ENCODE assay signal across 25 cellular contexts in the genomic region with DNA sequence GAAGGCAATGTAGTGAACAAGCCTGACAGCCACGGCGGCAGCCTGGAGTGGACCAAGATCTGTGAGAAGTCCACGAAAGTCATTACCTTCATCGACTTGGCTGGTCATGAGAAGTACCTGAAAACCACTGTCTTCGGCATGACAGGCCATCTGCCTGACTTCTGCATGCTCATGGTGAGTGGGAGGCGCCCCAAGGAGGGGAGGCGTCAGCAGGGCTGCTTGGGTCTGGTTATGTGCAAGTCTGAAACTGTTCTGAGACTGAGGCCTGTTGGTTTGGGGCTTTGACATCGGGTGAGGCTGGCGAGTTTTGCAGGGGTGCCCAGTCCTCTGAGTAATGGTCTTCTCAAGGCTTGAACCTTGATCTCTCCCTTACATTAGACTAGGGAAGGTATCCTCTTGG. TPM values are rescaled to one million over a fixed set of nuclear protein-coding genes. Genes with fewer than 3 reads are reported as not detected.
DNase-seq lines count a peak whose midpoint lies in the region; ATAC-seq and TF ChIP-seq lines count a peak whose summit lies in the region.
"Had no signal": no experiment of that assay in that cellular context is flagged by ENCODE, and none has a peak within 500 bp of the region (broad histone marks: within the 10 kb centered on the region; RNA-seq: fewer than 3 reads in every experiment).

No MANE protein-coding gene starts in this region.

- no peak overlapping the region for H3K4me3 Mint-ChIP-seq in activated naive CD4-positive, alpha-beta T cell treated with anti-CD3 and anti-CD28 coated beads for 36 hours
- peak overlapping the region; percentile 57 for H3K4me3 Mint-ChIP-seq in endothelial cell (ENCODE audit: unreplicated experiment)
- H3K4me3 Mint-ChIP-seq in stimulated activated effector memory CD8-positive, alpha-beta T cell treated with anti-CD3 and anti-CD28 coated beads, Interleukin-12 subunit alpha, Interleukin-12 subunit beta, amount 100 ng/mL, for 72 hours = no peak overlapping the region
- H3K4me3 Mint-ChIP-seq: naive thymus-derived CD8-positive, alpha-beta T cell; T-helper 1 cell treated with Interleukin-12 subunit alpha and Interleukin-12 subunit beta and Interleukin-4 antibody, amounts not matched to agents 30 μg/mL and 1 μg/mL, for 36 hours had no signal

- peak overlapping the region; percentile 48 for H3K27ac ChIP-seq in RWPE2 (ENCODE audit: poor library complexity, severe bottlenecking)
- H3K27ac ChIP-seq: BLaER1 treated with 17β-estradiol and CSF1 and Interleukin-3, amounts not matched to agents 10 nM and 100 nM; SJSA1; vagina; WERI-Rb-1 had no signal

- peaks cover 64% of the 10 kb centered on the region for H3K36me3 ChIP-seq in RWPE2 (ENCODE audit: low read depth)

- H3K27me3 Mint-ChIP-seq in activated naive CD4-positive, alpha-beta T cell treated with anti-CD3 and anti-CD28 coated beads for 36 hours (ENCODE audit: low read depth) = no peaks in the 10 kb centered on the region
- peaks cover 14% of the 10 kb centered on the region for H3K27me3 Mint-ChIP-seq in endothelial cell (ENCODE audit: unreplicated experiment)
- H3K27me3 Mint-ChIP-seq: naive thymus-derived CD8-positive, alpha-beta T cell had no signal

- CTCF ChIA-PET in activated naive CD4-positive, alpha-beta T cell treated with anti-CD3 and anti-CD28 coated beads for 36 hours (lab: Charles Lee) = no interaction called here

- peaks cover 11% of the 10 kb centered on the region for H3K4me1 ChIP-seq in RWPE2 (ENCODE audit: insufficient read depth, poor library complexity, severe bottlenecking)

- no peaks in the 10 kb centered on the region for H3K27me3 ChIP-seq in RWPE2 (ENCODE audit: insufficient read depth, poor library complexity, severe bottlenecking)
- H3K27me3 ChIP-seq: BLaER1 treated with 17β-estradiol and CSF1 and Interleukin-3, amounts not matched to agents 10 nM and 100 nM; body of pancreas; sigmoid colon; SJSA1; vagina had no signal

- H3K9me3 ChIP-seq in RWPE2 (ENCODE audit: severe bottlenecking) = no peaks in the 10 kb centered on the region
- H3K9me3 ChIP-seq: BLaER1 treated with 17β-estradiol and CSF1 and Interleukin-3, amounts not matched to agents 10 nM and 100 nM; body of pancreas; sigmoid colon; SJSA1; vagina had no signal

- no peak overlapping the region for H3K4me3 ChIP-seq in RWPE2 (ENCODE audit: severe bottlenecking)
- H3K4me3 ChIP-seq: BLaER1 treated with 17β-estradiol and CSF1 and Interleukin-3, amounts not matched to agents 10 nM and 100 nM; body of pancreas; sigmoid colon; SJSA1; vagina had no signal

- no peak for TF ChIP-seq CTCF in RWPE2 (IDR thresholded peaks at IDR 0.05; ENCODE audit: poor library complexity, severe bottlenecking)
- no peak for TF ChIP-seq CTCF in endothelial cell (IDR thresholded peaks at IDR 0.05; ENCODE audit: unreplicated experiment)

- no peak for ATAC-seq in activated naive CD4-positive, alpha-beta T cell treated with anti-CD3 and anti-CD28 coated beads, Interleukin-2, amount 50 U/mL, for 72 hours
- ATAC-seq in RWPE2 (ENCODE audit: low read depth) = no peak
- ATAC-seq in stimulated activated effector memory CD8-positive, alpha-beta T cell treated with anti-CD3 and anti-CD28 coated beads, Interleukin-12 subunit alpha, Interleukin-12 subunit beta, amount 100 ng/mL, for 72 hours = no peak
- ATAC-seq: body of pancreas; HepG2; naive thymus-derived CD8-positive, alpha-beta T cell; Panc1 had no signal

- H3K27ac Mint-ChIP-seq in activated naive CD4-positive, alpha-beta T cell treated with anti-CD3 and anti-CD28 coated beads for 36 hours = peak overlapping the region; percentile 68
- H3K27ac Mint-ChIP-seq in activated naive CD4-positive, alpha-beta T cell treated with anti-CD3 and anti-CD28 coated beads, Interleukin-2, amount 50 U/mL, for 72 hours = peak overlapping the region in 1 of 2 donors; percentile 75
- H3K27ac Mint-ChIP-seq in endothelial cell (ENCODE audit: unreplicated experiment) = peak overlapping the region; percentile 57
- peak overlapping the region; percentile 60 for H3K27ac Mint-ChIP-seq in stimulated activated effector memory CD8-positive, alpha-beta T cell treated with anti-CD3 and anti-CD28 coated beads, Interleukin-12 subunit alpha, Interleukin-12 subunit beta, amount 100 ng/mL, for 72 hours
- H3K27ac Mint-ChIP-seq: T-helper 1 cell treated with Interleukin-12 subunit alpha and Interleukin-12 subunit beta and Interleukin-4 antibody, amounts not matched to agents 30 μg/mL and 1 μg/mL, for 36 hours had no signal

- H3K9me3 Mint-ChIP-seq in activated naive CD4-positive, alpha-beta T cell treated with anti-CD3 and anti-CD28 coated beads for 36 hours = no peaks in the 10 kb centered on the region
- H3K9me3 Mint-ChIP-seq in activated naive CD4-positive, alpha-beta T cell treated with anti-CD3 and anti-CD28 coated beads, Interleukin-2, amount 50 U/mL, for 72 hours = no peaks in the 10 kb centered on the region
- H3K9me3 Mint-ChIP-seq in endothelial cell (ENCODE audit: unreplicated experiment) = no peaks in the 10 kb centered on the region
- no peaks in the 10 kb centered on the region for H3K9me3 Mint-ChIP-seq in stimulated activated effector memory CD8-positive, alpha-beta T cell treated with anti-CD3 and anti-CD28 coated beads, Interleukin-12 subunit alpha, Interleukin-12 subunit beta, amount 100 ng/mL, for 72 hours
- H3K9me3 Mint-ChIP-seq: naive thymus-derived CD8-positive, alpha-beta T cell; T-helper 1 cell treated with Interleukin-12 subunit alpha and Interleukin-12 subunit beta and Interleukin-4 antibody, amounts not matched to agents 30 μg/mL and 1 μg/mL, for 36 hours had no signal

- H3K36me3 Mint-ChIP-seq in activated naive CD4-positive, alpha-beta T cell treated with anti-CD3 and anti-CD28 coated beads for 36 hours (ENCODE audit: low read depth) = peaks cover 15% of the 10 kb centered on the region
- H3K36me3 Mint-ChIP-seq in activated naive CD4-positive, alpha-beta T cell treated with anti-CD3 and anti-CD28 coated beads, Interleukin-2, amount 50 U/mL, for 72 hours = peaks cover 6 to 15% of the 10 kb centered on the region in 2 donors
- H3K36me3 Mint-ChIP-seq in endothelial cell (ENCODE audit: low read depth, unreplicated experiment) = peaks cover 24% of the 10 kb centered on the region
- peaks cover 87% of the 10 kb centered on the region for H3K36me3 Mint-ChIP-seq in stimulated activated effector memory CD8-positive, alpha-beta T cell treated with anti-CD3 and anti-CD28 coated beads, Interleukin-12 subunit alpha, Interleukin-12 subunit beta, amount 100 ng/mL, for 72 hours

- intact Hi-C loops in activated naive CD4-positive, alpha-beta T cell treated with anti-CD3 and anti-CD28 coated beads for 36 hours (cut with micrococcal nuclease) = no loop called here

- H3K4me1 Mint-ChIP-seq in activated naive CD4-positive, alpha-beta T cell treated with anti-CD3 and anti-CD28 coated beads for 36 hours (ENCODE audit: low read depth) = peaks cover 27% of the 10 kb centered on the region
- peaks cover 51% of the 10 kb centered on the region for H3K4me1 Mint-ChIP-seq in endothelial cell (ENCODE audit: unreplicated experiment)
- peaks cover 62% of the 10 kb centered on the region for H3K4me1 Mint-ChIP-seq in stimulated activated effector memory CD8-positive, alpha-beta T cell treated with anti-CD3 and anti-CD28 coated beads, Interleukin-12 subunit alpha, Interleukin-12 subunit beta, amount 100 ng/mL, for 72 hours

- no peak for DNase-seq in activated naive CD4-positive, alpha-beta T cell treated with anti-CD3 and anti-CD28 coated beads for 36 hours
- DNase-seq in activated naive CD4-positive, alpha-beta T cell treated with anti-CD3 and anti-CD28 coated beads, Interleukin-2, amount 50 U/mL, for 72 hours (ENCODE audit: low spot score in 2 of 2) = no peak
- DNase-seq in RWPE2 (ENCODE audit: low spot score) (no peak), endothelial cell (ENCODE audit: low spot score) (no peak), NCI-H2107 treated with DMSO at 0.1 percent for 48 hours (lab: John Stamatoyannopoulos, UW; ENCODE audit: unreplicated experiment) (no peak), OCI-M1 (lab: John Stamatoyannopoulos, UW) (no peak), SIG-M5 treated with dmso at 0.1 percent for 504 hours (lab: John Stamatoyannopoulos, UW; ENCODE audit: unreplicated experiment) (no peak)
- DNase-seq in stimulated activated effector memory CD8-positive, alpha-beta T cell treated with anti-CD3 and anti-CD28 coated beads, Interleukin-12 subunit alpha, Interleukin-12 subunit beta, amount 100 ng/mL, for 72 hours (ENCODE audit: low spot score in 2 of 2) = no peak
- DNase-seq: activated T-cell treated with anti-CD3 and anti-CD28 coated beads, Interleukin-2, amount 50 U/mL, for 48 hours; body of pancreas; EL; GOT3; kidney; naive thymus-derived CD8-positive, alpha-beta T cell; NCI-H1436 treated with DMSO at 0.1 percent for 48 hours; NCI-H510A treated with DMSO at 0.1 percent for 48 hours; NK-92 treated with Interleukin-12 subunit alpha and Interleukin-12 subunit beta, amount 100 ng/mL, for 24 hours; WERI-Rb-1 had no signal

RNA-seq across cellular contexts. Expression of a gene that starts 11.1 kb away (rescaled TPM):
- total RNA-seq in activated naive CD4-positive, alpha-beta T cell treated with anti-CD3 and anti-CD28 coated beads for 36 hours = 100 to 1,000 TPM in 1 of 2 experiments, 10 to 100 TPM in 1; 98.9 to 107 TPM
- total RNA-seq in activated naive CD4-positive, alpha-beta T cell treated with anti-CD3 and anti-CD28 coated beads, Interleukin-2, amount 50 U/mL, for 72 hours = 100 to 1,000 TPM; 109 to 142 TPM
- total RNA-seq in endothelial cell (ENCODE audit: unreplicated experiment) = 44.5 TPM

RNA-seq across cellular contexts. Expression of a gene that starts 16.1 kb away (rescaled TPM):
- 10 to 100 TPM; 48.9 to 54.3 TPM for total RNA-seq in activated naive CD4-positive, alpha-beta T cell treated with anti-CD3 and anti-CD28 coated beads for 36 hours
- total RNA-seq in activated naive CD4-positive, alpha-beta T cell treated with anti-CD3 and anti-CD28 coated beads, Interleukin-2, amount 50 U/mL, for 72 hours = 10 to 100 TPM; 70.0 to 79.0 TPM
- 49.6 TPM for total RNA-seq in endothelial cell (ENCODE audit: unreplicated experiment)

RNA-seq across cellular contexts. Expression of a gene that starts 35.1 kb away (rescaled TPM):
- total RNA-seq in activated naive CD4-positive, alpha-beta T cell treated with anti-CD3 and anti-CD28 coated beads for 36 hours = 100 to 1,000 TPM; 151 to 154 TPM
- total RNA-seq in activated naive CD4-positive, alpha-beta T cell treated with anti-CD3 and anti-CD28 coated beads, Interleukin-2, amount 50 U/mL, for 72 hours = 100 to 1,000 TPM; 116 to 120 TPM
- 108 TPM for total RNA-seq in endothelial cell (ENCODE audit: unreplicated experiment)

RNA-seq across cellular contexts. Expression of a gene that starts 39.0 kb away (rescaled TPM):
- total RNA-seq in activated naive CD4-positive, alpha-beta T cell treated with anti-CD3 and anti-CD28 coated beads for 36 hours = 100 to 1,000 TPM; 120 to 121 TPM
- total RNA-seq in activated naive CD4-positive, alpha-beta T cell treated with anti-CD3 and anti-CD28 coated beads, Interleukin-2, amount 50 U/mL, for 72 hours = 100 to 1,000 TPM; 142 to 241 TPM
- total RNA-seq in endothelial cell (ENCODE audit: unreplicated experiment) = 74.4 TPM
